ENCODE assay signal across 15 cellular contexts in the genomic region with DNA sequence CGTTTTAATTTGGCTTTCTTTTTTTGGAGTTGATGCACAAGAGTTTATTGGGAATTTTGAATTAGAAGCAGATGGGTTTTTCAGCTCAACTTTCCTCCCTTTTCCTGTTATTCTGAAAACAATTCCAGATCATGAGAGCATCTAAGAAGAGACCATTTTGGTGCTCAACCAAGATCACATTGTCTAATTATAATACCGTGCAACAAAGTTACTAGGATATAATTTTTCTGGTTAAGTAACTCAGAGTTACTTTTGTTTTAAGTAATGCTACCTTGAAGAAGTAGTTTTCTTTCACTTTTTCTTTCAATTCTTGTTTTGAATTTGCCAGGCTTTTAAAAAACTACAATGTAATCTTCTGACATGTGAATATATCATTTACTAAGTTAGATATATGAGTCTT.
A peak's percentile ranks its signal among the peaks of the same experiment; 100 is the strongest.
DNase-seq lines count a peak whose midpoint lies in the region; ATAC-seq and TF ChIP-seq lines count a peak whose summit lies in the region.
"Had no signal": no experiment of that assay in that cellular context is flagged by ENCODE, and none has a peak within 500 bp of the region (broad histone marks: within the 10 kb centered on the region; RNA-seq: fewer than 3 reads in every experiment).

No MANE protein-coding gene starts in this region.

- no peaks in the 10 kb centered on the region for H3K79me2 ChIP-seq in MM.1S (ENCODE audit: low read length)

- peak; percentile 44 for DNase-seq in BJ (ENCODE audit: low read depth)
- no peak for DNase-seq in MM.1S
- DNase-seq in fibroblast of peridontal ligament (ENCODE audit: extremely low read depth) = peak; percentile 67
- DNase-seq in HCEC 1CT = no peak
- no peak for DNase-seq in sciatic nerve (ENCODE audit: low spot score)
- DNase-seq in SHP77 (lab: John Stamatoyannopoulos, UW) = no peak
- DNase-seq: aorta, NCI-H187 treated with DMSO at 0.1 percent for 48 hours, NCI-H526, Peyer's patch, SW 1271 had no signal

- H3K36me3 ChIP-seq in BJ (ENCODE audit: control insufficient read depth, insufficient read depth, low read length) = no peaks in the 10 kb centered on the region
- H3K36me3 ChIP-seq in MM.1S (replicated peaks; ENCODE audit: insufficient read depth, low read length) = no peaks in the 10 kb centered on the region
- H3K36me3 ChIP-seq: Peyer's patch had no signal

- H3K4me2 ChIP-seq in MM.1S (ENCODE audit: low read depth, low read length) = peak overlapping the region; percentile 25

- ATAC-seq in GM18502 (IDR thresholded peaks at IDR 0.05; ENCODE audit: poor library complexity, unreplicated experiment) = peak; percentile 53
- ATAC-seq in GM21381 (IDR thresholded peaks at IDR 0.05; ENCODE audit: unreplicated experiment) = no peak
- ATAC-seq in sciatic nerve = no peak

- no peaks in the 10 kb centered on the region for H3K9me2 ChIP-seq in MM.1S (replicated peaks; ENCODE audit: insufficient read depth, low read length)

- POLR2A ChIA-PET in BJ (lab: Charles Lee) = no interaction called here

- peaks cover 11% of the 10 kb centered on the region for H3K4me1 ChIP-seq in MM.1S (ENCODE audit: low read length)
- H3K4me1 ChIP-seq: Peyer's patch had no signal

- H3K9me3 ChIP-seq in MM.1S (replicated peaks; ENCODE audit: insufficient read depth, low read length) = no peaks in the 10 kb centered on the region
- H3K9me3 ChIP-seq: Peyer's patch had no signal

- intact Hi-C loops in sciatic nerve (cut with DNase I) = no loop called here

- H3K27me3 ChIP-seq in BJ (ENCODE audit: control insufficient read depth, insufficient read depth, low read length) (no peaks in the 10 kb centered on the region), MM.1S (replicated peaks; ENCODE audit: insufficient read depth, low read length) (no peaks in the 10 kb centered on the region)
- H3K27me3 ChIP-seq: Peyer's patch had no signal

- H3F3A ChIP-seq in MM.1S (ENCODE audit: insufficient read depth, low read length) = no peaks in the 10 kb centered on the region

- no peak overlapping the region for H2AFZ ChIP-seq in MM.1S (ENCODE audit: low read length)

- H3K4me3 ChIP-seq in BJ (ENCODE audit: low read depth, low read length) = no peak overlapping the region
- H3K4me3 ChIP-seq in MM.1S (ENCODE audit: low read length) = no peak overlapping the region
- H3K4me3 ChIP-seq: coronary artery, Peyer's patch had no signal

- H3K9ac ChIP-seq in MM.1S (ENCODE audit: low read length) = no peak overlapping the region

- H4K20me1 ChIP-seq in MM.1S (ENCODE audit: insufficient read depth, low read length) = no peaks in the 10 kb centered on the region

- CTCF ChIA-PET in BJ (lab: Yijun Ruan, JAX) = interaction anchor here (0.6 kb wide), 1 partner anchor 984 kb away, joined by 3 read pairs; no protein-coding TSS in a partner anchor

- H3K27ac ChIP-seq in MM.1S (ENCODE audit: low read length) = no peak overlapping the region
- H3K27ac ChIP-seq: epithelial cell of prostate had no signal

- TF ChIP-seq CTCF in BJ (IDR thresholded peaks at IDR 0.05; ENCODE audit: insufficient read depth, low read depth, low read length) = no peak
- TF ChIP-seq CTCF in MM.1S (IDR thresholded peaks at IDR 0.05; ENCODE audit: low read length) = no peak

Comparison
In these comparisons a context has a peak if more than half of its experiments do, and no peak if none do; other contexts are left out.
1. DNase-seq: peak in BJ (single experiment) and fibroblast of peridontal ligament (single experiment); none in MM.1S (single experiment), HCEC 1CT (single experiment), sciatic nerve (single experiment) and SHP77 (0 of 2).